1 cellular context compared by ENCODE assay signal in the genomic region with DNA sequence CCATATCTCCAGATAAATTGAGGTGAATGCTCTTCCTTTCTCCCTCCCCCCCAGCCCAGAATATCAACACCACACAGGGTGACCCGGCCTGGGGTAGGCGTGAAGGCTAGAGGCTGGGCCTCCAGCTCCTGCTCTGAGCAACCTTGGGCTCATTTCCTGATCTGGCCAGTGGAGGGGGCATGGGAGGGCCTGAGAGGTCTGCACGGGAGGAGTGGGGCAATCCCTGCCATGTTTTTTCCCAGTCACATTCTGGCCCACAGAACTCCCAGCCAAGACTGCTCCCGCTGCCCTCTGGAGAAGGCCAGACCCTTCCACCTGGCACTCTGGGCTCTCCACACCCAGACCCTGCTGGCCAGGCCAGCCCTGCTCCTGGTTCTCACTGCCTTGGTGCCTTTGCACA.
TF ChIP-seq lines count a peak whose summit lies in the region.

No MANE protein-coding gene starts in this region.

TF ChIP-seq in K562, 482 proteins besides CTCF, POLR2A, EP300 and RAD21 (continues in another document):
- TF ChIP-seq SREBF1 (IDR thresholded peaks at IDR 0.05; ENCODE audit: borderline replicate concordance, low read depth, low read length) (no peak), XRCC5 (IDR thresholded peaks at IDR 0.05; ENCODE audit: low read depth, low read length) (0 out of 2 replicates have a peak, but pooled peaks have one; percentile 37), FOXK1 (CRISPR knock-in tag; IDR thresholded peaks at IDR 0.05; ENCODE audit: borderline replicate concordance) (no peak), KLF1 (tag; IDR thresholded peaks at IDR 0.05) (peak; percentile 97; the same call in 1 of the 2 replicates), KLF16 (IDR thresholded peaks at IDR 0.05) (0 out of 2 replicates have a peak, but pooled peaks have one; percentile 36), NFE2L1 (tag; IDR thresholded peaks at IDR 0.05; ENCODE audit: borderline replicate concordance, low read depth) (no peak), SMAD1 (IDR thresholded peaks at IDR 0.05; ENCODE audit: low read depth, low read length, partially characterized antibody) (no peak), YY1 (IDR thresholded peaks at IDR 0.05; ENCODE audit: borderline replicate concordance in 1 of 3, control insufficient read depth in 1 of 3, extremely low read depth in 1 of 3, insufficient read depth in 3 of 3, insufficient read length in 1 of 3, insufficient replicate concordance in 2 of 3, low read depth in 1 of 3, low read length in 2 of 3) (peak; percentile 30 to 68 (median 37)), KHSRP (IDR thresholded peaks at IDR 0.05) (no peak), CEBPG (CRISPR knock-in tag; IDR thresholded peaks at IDR 0.05) (0 out of 2 replicates have a peak, but pooled peaks have one; percentile 27), CEBPG (tag; conservative IDR thresholded peaks at IDR 0.05 in 1 of 2, IDR thresholded peaks at IDR 0.05 in 1 of 2) (peak in 1 of 2 experiments; percentile 19; a peak in 1 of 4 replicates), CCAR2 (IDR thresholded peaks at IDR 0.05; ENCODE audit: low read depth, low read length) (no peak), CEBPB (tag; IDR thresholded peaks at IDR 0.05) (peak; percentile 48; the same call in 1 of the 2 replicates), ZNF134 (CRISPR knock-in tag; conservative IDR thresholded peaks at IDR 0.05) (no peak), WHSC1 (IDR thresholded peaks at IDR 0.05; ENCODE audit: low read length) (no peak), SMC3 (conservative IDR thresholded peaks at IDR 0.05; ENCODE audit: insufficient read depth, low read depth, low read length) (peak; percentile 53), TRIM28 (IDR thresholded peaks at IDR 0.05) (no peak), BHLHE40 (IDR thresholded peaks at IDR 0.05; ENCODE audit: low read length) (peak; percentile 81), EP400 (IDR thresholded peaks at IDR 0.05) (no peak), SRF (CRISPR knock-in tag; IDR thresholded peaks at IDR 0.05) (no peak), POLR2G (IDR thresholded peaks at IDR 0.05; ENCODE audit: low read depth, low read length) (no peak), ZSCAN29 (IDR thresholded peaks at IDR 0.05) (no peak), HNRNPL (IDR thresholded peaks at IDR 0.05; ENCODE audit: low read depth, low read length) (no peak), RCOR1 (IDR thresholded peaks at IDR 0.05; ENCODE audit: borderline replicate concordance in 1 of 2, low read depth in 2 of 2, low read length in 2 of 2) (0 out of 4 replicates have a peak, but pooled peaks of 1 of the 2 experiments have one; percentile 11), PRPF4 (IDR thresholded peaks at IDR 0.05; ENCODE audit: insufficient read depth, low read depth, low read length, poor library complexity, severe bottlenecking) (no peak), FOXK2 (conservative IDR thresholded peaks at IDR 0.05 in 1 of 2, IDR thresholded peaks at IDR 0.05 in 1 of 2; ENCODE audit: low read depth in 2 of 2) (no peak), ZNF561 (CRISPR knock-in tag; conservative IDR thresholded peaks at IDR 0.05) (no peak), PPARD (CRISPR knock-in tag; IDR thresholded peaks at IDR 0.05) (no peak), KLF13 (tag; IDR thresholded peaks at IDR 0.05; ENCODE audit: borderline replicate concordance, low read depth) (peak; percentile 43; the same call in 1 of the 2 replicates)
- TF ChIP-seq, protein P1, sequence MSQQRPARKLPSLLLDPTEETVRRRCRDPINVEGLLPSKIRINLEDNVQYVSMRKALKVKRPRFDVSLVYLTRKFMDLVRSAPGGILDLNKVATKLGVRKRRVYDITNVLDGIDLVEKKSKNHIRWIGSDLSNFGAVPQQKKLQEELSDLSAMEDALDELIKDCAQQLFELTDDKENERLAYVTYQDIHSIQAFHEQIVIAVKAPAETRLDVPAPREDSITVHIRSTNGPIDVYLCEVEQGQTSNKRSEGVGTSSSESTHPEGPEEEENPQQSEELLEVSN (IDR thresholded peaks at IDR 0.05; ENCODE audit: borderline replicate concordance in 1 of 2, extremely low read depth in 1 of 2, insufficient read depth in 1 of 2, insufficient read length in 1 of 2, low read depth in 1 of 2, low read length in 1 of 2, poor library complexity in 1 of 2, severe bottlenecking in 1 of 2) = no peak
- TF ChIP-seq, protein P2, sequence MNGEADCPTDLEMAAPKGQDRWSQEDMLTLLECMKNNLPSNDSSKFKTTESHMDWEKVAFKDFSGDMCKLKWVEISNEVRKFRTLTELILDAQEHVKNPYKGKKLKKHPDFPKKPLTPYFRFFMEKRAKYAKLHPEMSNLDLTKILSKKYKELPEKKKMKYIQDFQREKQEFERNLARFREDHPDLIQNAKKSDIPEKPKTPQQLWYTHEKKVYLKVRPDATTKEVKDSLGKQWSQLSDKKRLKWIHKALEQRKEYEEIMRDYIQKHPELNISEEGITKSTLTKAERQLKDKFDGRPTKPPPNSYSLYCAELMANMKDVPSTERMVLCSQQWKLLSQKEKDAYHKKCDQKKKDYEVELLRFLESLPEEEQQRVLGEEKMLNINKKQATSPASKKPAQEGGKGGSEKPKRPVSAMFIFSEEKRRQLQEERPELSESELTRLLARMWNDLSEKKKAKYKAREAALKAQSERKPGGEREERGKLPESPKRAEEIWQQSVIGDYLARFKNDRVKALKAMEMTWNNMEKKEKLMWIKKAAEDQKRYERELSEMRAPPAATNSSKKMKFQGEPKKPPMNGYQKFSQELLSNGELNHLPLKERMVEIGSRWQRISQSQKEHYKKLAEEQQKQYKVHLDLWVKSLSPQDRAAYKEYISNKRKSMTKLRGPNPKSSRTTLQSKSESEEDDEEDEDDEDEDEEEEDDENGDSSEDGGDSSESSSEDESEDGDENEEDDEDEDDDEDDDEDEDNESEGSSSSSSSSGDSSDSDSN (IDR thresholded peaks at IDR 0.05; ENCODE audit: borderline replicate concordance in 1 of 2, low read depth in 2 of 2, low read length in 2 of 2) = 0 out of 4 replicates have a peak, but pooled peaks of 1 of the 2 experiments have one; percentile 31
- TF ChIP-seq, protein P3, sequence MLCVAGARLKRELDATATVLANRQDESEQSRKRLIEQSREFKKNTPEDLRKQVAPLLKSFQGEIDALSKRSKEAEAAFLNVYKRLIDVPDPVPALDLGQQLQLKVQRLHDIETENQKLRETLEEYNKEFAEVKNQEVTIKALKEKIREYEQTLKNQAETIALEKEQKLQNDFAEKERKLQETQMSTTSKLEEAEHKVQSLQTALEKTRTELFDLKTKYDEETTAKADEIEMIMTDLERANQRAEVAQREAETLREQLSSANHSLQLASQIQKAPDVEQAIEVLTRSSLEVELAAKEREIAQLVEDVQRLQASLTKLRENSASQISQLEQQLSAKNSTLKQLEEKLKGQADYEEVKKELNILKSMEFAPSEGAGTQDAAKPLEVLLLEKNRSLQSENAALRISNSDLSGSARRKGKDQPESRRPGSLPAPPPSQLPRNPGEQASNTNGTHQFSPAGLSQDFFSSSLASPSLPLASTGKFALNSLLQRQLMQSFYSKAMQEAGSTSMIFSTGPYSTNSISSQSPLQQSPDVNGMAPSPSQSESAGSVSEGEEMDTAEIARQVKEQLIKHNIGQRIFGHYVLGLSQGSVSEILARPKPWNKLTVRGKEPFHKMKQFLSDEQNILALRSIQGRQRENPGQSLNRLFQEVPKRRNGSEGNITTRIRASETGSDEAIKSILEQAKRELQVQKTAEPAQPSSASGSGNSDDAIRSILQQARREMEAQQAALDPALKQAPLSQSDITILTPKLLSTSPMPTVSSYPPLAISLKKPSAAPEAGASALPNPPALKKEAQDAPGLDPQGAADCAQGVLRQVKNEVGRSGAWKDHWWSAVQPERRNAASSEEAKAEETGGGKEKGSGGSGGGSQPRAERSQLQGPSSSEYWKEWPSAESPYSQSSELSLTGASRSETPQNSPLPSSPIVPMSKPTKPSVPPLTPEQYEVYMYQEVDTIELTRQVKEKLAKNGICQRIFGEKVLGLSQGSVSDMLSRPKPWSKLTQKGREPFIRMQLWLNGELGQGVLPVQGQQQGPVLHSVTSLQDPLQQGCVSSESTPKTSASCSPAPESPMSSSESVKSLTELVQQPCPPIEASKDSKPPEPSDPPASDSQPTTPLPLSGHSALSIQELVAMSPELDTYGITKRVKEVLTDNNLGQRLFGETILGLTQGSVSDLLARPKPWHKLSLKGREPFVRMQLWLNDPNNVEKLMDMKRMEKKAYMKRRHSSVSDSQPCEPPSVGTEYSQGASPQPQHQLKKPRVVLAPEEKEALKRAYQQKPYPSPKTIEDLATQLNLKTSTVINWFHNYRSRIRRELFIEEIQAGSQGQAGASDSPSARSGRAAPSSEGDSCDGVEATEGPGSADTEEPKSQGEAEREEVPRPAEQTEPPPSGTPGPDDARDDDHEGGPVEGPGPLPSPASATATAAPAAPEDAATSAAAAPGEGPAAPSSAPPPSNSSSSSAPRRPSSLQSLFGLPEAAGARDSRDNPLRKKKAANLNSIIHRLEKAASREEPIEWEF (CRISPR knock-in tag; IDR thresholded peaks at IDR 0.05) = no peak
- TF ChIP-seq, protein P4, sequence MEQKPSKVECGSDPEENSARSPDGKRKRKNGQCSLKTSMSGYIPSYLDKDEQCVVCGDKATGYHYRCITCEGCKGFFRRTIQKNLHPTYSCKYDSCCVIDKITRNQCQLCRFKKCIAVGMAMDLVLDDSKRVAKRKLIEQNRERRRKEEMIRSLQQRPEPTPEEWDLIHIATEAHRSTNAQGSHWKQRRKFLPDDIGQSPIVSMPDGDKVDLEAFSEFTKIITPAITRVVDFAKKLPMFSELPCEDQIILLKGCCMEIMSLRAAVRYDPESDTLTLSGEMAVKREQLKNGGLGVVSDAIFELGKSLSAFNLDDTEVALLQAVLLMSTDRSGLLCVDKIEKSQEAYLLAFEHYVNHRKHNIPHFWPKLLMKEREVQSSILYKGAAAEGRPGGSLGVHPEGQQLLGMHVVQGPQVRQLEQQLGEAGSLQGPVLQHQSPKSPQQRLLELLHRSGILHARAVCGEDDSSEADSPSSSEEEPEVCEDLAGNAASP (IDR thresholded peaks at IDR 0.05) = no peak
- TF ChIP-seq, protein P5, sequence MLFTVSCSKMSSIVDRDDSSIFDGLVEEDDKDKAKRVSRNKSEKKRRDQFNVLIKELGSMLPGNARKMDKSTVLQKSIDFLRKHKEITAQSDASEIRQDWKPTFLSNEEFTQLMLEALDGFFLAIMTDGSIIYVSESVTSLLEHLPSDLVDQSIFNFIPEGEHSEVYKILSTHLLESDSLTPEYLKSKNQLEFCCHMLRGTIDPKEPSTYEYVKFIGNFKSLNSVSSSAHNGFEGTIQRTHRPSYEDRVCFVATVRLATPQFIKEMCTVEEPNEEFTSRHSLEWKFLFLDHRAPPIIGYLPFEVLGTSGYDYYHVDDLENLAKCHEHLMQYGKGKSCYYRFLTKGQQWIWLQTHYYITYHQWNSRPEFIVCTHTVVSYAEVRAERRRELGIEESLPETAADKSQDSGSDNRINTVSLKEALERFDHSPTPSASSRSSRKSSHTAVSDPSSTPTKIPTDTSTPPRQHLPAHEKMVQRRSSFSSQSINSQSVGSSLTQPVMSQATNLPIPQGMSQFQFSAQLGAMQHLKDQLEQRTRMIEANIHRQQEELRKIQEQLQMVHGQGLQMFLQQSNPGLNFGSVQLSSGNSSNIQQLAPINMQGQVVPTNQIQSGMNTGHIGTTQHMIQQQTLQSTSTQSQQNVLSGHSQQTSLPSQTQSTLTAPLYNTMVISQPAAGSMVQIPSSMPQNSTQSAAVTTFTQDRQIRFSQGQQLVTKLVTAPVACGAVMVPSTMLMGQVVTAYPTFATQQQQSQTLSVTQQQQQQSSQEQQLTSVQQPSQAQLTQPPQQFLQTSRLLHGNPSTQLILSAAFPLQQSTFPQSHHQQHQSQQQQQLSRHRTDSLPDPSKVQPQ (CRISPR knock-in tag; IDR thresholded peaks at IDR 0.05; ENCODE audit: borderline replicate concordance) = no peak
- TF ChIP-seq, protein P6, sequence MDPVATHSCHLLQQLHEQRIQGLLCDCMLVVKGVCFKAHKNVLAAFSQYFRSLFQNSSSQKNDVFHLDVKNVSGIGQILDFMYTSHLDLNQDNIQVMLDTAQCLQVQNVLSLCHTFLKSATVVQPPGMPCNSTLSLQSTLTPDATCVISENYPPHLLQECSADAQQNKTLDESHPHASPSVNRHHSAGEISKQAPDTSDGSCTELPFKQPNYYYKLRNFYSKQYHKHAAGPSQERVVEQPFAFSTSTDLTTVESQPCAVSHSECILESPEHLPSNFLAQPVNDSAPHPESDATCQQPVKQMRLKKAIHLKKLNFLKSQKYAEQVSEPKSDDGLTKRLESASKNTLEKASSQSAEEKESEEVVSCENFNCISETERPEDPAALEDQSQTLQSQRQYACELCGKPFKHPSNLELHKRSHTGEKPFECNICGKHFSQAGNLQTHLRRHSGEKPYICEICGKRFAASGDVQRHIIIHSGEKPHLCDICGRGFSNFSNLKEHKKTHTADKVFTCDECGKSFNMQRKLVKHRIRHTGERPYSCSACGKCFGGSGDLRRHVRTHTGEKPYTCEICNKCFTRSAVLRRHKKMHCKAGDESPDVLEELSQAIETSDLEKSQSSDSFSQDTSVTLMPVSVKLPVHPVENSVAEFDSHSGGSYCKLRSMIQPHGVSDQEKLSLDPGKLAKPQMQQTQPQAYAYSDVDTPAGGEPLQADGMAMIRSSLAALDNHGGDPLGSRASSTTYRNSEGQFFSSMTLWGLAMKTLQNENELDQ (CRISPR knock-in tag; IDR thresholded peaks at IDR 0.05; ENCODE audit: borderline replicate concordance) = no peak
- TF ChIP-seq, protein P7, sequence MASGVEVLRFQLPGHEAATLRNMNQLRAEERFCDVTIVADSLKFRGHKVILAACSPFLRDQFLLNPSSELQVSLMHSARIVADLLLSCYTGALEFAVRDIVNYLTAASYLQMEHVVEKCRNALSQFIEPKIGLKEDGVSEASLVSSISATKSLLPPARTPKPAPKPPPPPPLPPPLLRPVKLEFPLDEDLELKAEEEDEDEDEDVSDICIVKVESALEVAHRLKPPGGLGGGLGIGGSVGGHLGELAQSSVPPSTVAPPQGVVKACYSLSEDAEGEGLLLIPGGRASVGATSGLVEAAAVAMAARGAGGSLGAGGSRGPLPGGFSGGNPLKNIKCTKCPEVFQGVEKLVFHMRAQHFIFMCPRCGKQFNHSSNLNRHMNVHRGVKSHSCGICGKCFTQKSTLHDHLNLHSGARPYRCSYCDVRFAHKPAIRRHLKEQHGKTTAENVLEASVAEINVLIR (CRISPR knock-in tag; IDR thresholded peaks at IDR 0.05) = no peak
- TF ChIP-seq, protein P8, sequence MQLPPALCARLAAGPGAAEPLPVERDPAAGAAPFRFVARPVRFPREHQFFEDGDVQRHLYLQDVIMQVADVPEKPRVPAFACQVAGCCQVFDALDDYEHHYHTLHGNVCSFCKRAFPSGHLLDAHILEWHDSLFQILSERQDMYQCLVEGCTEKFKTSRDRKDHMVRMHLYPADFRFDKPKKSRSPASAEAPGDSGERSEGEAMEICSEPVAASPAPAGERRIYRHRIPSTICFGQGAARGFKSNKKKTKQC (CRISPR knock-in tag; IDR thresholded peaks at IDR 0.05) = peak; percentile 57; the same call in 1 of the 2 replicates
- TF ChIP-seq, protein P9, sequence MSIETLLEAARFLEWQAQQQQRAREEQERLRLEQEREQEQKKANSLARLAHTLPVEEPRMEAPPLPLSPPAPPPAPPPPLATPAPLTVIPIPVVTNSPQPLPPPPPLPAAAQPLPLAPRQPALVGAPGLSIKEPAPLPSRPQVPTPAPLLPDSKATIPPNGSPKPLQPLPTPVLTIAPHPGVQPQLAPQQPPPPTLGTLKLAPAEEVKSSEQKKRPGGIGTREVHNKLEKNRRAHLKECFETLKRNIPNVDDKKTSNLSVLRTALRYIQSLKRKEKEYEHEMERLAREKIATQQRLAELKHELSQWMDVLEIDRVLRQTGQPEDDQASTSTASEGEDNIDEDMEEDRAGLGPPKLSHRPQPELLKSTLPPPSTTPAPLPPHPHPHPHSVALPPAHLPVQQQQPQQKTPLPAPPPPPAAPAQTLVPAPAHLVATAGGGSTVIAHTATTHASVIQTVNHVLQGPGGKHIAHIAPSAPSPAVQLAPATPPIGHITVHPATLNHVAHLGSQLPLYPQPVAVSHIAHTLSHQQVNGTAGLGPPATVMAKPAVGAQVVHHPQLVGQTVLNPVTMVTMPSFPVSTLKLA (conservative IDR thresholded peaks at IDR 0.05) = no peak
